Comparison of ENCODE assay signal across 19 cellular contexts in genomic region chr15:96028620-96029019, GRCh38.
DNase-seq lines count a peak whose midpoint lies in the region; ATAC-seq, FAIRE-seq and TF ChIP-seq lines count a peak whose summit lies in the region.
"Had no signal": no experiment of that assay in that cellular context is flagged by ENCODE, and none has a peak within 500 bp of the region (broad histone marks: within the 10 kb centered on the region; RNA-seq: fewer than 3 reads in every experiment).

No MANE protein-coding gene starts in this region.

- H2BK120ac ChIP-seq in neuronal stem cell (ENCODE audit: low read depth, low read length) = no peak overlapping the region

- TF ChIP-seq CTCF in GM12874 (IDR thresholded peaks at IDR 0.05; ENCODE audit: insufficient read depth, low read depth, low read length) (peak; percentile 35), Loucy (conservative IDR thresholded peaks at IDR 0.05; ENCODE audit: low read length) (peak; percentile 51), K562 (IDR thresholded peaks at IDR 0.05 in 2 of 3, conservative IDR thresholded peaks at IDR 0.05 in 1 of 3; ENCODE audit: insufficient read depth in 2 of 3, low read depth in 1 of 3, low read length in 3 of 3) (0 out of 6 replicates have a peak, but pooled peaks of 1 of the 3 experiments have one; percentile 9), thyroid gland (IDR thresholded peaks at IDR 0.05) (no peak)
- TF ChIP-seq CTCF in CD8-positive, alpha-beta T cell (IDR thresholded peaks at IDR 0.05) = no peak

- H3K27ac ChIP-seq in K562 (ENCODE audit: extremely low read depth, low read depth, low read length) (no peak overlapping the region), neuronal stem cell (replicated peaks; ENCODE audit: low read length) (no peak overlapping the region), thyroid gland (no peak overlapping the region)
- no peak overlapping the region for H3K27ac ChIP-seq in CD8-positive, alpha-beta T cell (ENCODE audit: low read depth, low read length)
- H3K27ac ChIP-seq: HL-60 had no signal

- no peak for FAIRE-seq in K562 (lab: Jason Lieb, UNC)
- FAIRE-seq: A204.1, D721Med, GM18507 had no signal

- WGBS in K562 (ENCODE audit: insufficient coverage, low coverage, missing lambda C conversion rate) = 77% methylated on average over 2 of the region's 2 CpGs
- no CpG with 5 or more reads among the region's 2 CpGs for WGBS in neuronal stem cell (ENCODE audit: extremely low coverage in 2 of 2, insufficient read length in 2 of 2, insufficient replicate concordance in 1 of 2), 2 donors
- 69 to 89% methylated on average over 2 of the region's 2 CpGs for WGBS in thyroid gland, 2 donors

- H3K4me2 ChIP-seq in Loucy (ENCODE audit: low read depth, low read length, poor library complexity, severe bottlenecking) (no peak overlapping the region), K562 (ENCODE audit: insufficient read depth, low read length) (no peak overlapping the region), neuronal stem cell (ENCODE audit: insufficient read depth, low read length, poor library complexity, severe bottlenecking) (no peak overlapping the region)

- no peak overlapping the region for H3K18ac ChIP-seq in neuronal stem cell (ENCODE audit: low read length)

- POLR2A ChIA-PET in K562 (lab: Yijun Ruan, JAX) = interaction anchor here (1.4 kb wide), 1 partner anchor 10 kb away, joined by 3 read pairs; no protein-coding TSS in a partner anchor
- POLR2A ChIA-PET in CD8-positive, alpha-beta T cell (lab: Charles Lee) = interaction anchor here (0.6 to 0.9 kb wide), 2 partner anchors 14 to 169 kb away, joined by 3 read pairs; no protein-coding TSS in a partner anchor

- intact Hi-C loops in K562 (cut with micrococcal nuclease) = no loop called here
- intact Hi-C loops in thyroid gland (cut with DNase I) = no loop called here
- intact Hi-C loops in CD8-positive, alpha-beta T cell (cut with DNase I, micrococcal nuclease) = no loop called here

- H3K27ac Mint-ChIP-seq in CD8-positive, alpha-beta T cell = no peak overlapping the region
- H3K27ac Mint-ChIP-seq: B cell; CD4-positive, alpha-beta memory T cell had no signal

- CTCF ChIA-PET in K562 (lab: Yijun Ruan, JAX; ENCODE audit: low intra/inter-chr PET ratio) = no interaction called here
- CTCF ChIA-PET in CD8-positive, alpha-beta T cell (lab: Charles Lee) = no interaction called here

- no peak overlapping the region for H2BK12ac ChIP-seq in neuronal stem cell (ENCODE audit: low read length)

- no peak overlapping the region for H2BK5ac ChIP-seq in neuronal stem cell (ENCODE audit: low read length)

- no peaks in the 10 kb centered on the region for H4K20me1 ChIP-seq in Loucy (ENCODE audit: insufficient read depth, low read length, poor library complexity, severe bottlenecking)
- H4K20me1 ChIP-seq in K562 (replicated peaks; ENCODE audit: control insufficient read depth, insufficient read depth, low read length) = no peaks in the 10 kb centered on the region

- DNase-seq in K562 (ENCODE audit: extremely low read depth in 1 of 4, low spot score in 3 of 4) = no peak
- no peak for DNase-seq in neuronal stem cell (ENCODE audit: low spot score)
- DNase-seq in DMS 273 treated with DMSO at 0.1 percent for 48 hours (lab: John Stamatoyannopoulos, UW) = no peak
- DNase-seq in thyroid gland = no peak
- DNase-seq in globus pallidus (ENCODE audit: low spot score) = no peak
- no peak for DNase-seq in CD8-positive, alpha-beta T cell
- DNase-seq: C1 segment of cervical spinal cord; CD4-positive, alpha-beta memory T cell; COR-L47; DMS53; GF-D8; H7 had no signal

- TF ChIP-seq RAD21 in K562 (CRISPR knock-in tag; conservative IDR thresholded peaks at IDR 0.05 in 1 of 2, IDR thresholded peaks at IDR 0.05 in 1 of 2) = no peak

- H3K27me3 Mint-ChIP-seq in CD8-positive, alpha-beta T cell (ENCODE audit: low read depth) = peaks cover 18% of the 10 kb centered on the region
- H3K27me3 Mint-ChIP-seq: B cell had no signal

- no peak overlapping the region for H4K8ac ChIP-seq in neuronal stem cell (ENCODE audit: low read depth, low read length)

- no peak overlapping the region for H4K91ac ChIP-seq in neuronal stem cell (ENCODE audit: low read depth, low read length, poor library complexity)

- no peak overlapping the region for H2AK5ac ChIP-seq in neuronal stem cell (ENCODE audit: low read depth, low read length)

- H3K9me3 ChIP-seq in Loucy (ENCODE audit: insufficient read depth, low read depth, low read length) (no peaks in the 10 kb centered on the region), K562 (replicated peaks; ENCODE audit: control insufficient read depth, insufficient read depth, low read depth, low read length) (no peaks in the 10 kb centered on the region), neuronal stem cell (replicated peaks in 1 of 2; ENCODE audit: control insufficient read depth in 2 of 2, insufficient read depth in 1 of 2, low read depth in 1 of 2, low read length in 2 of 2) (peaks cover 0 to 2% of the 10 kb centered on the region in 2 donors), thyroid gland (no peaks in the 10 kb centered on the region)
- no peaks in the 10 kb centered on the region for H3K9me3 ChIP-seq in CD8-positive, alpha-beta T cell (ENCODE audit: low read length)

- no peaks in the 10 kb centered on the region for H3K4me1 Mint-ChIP-seq in CD8-positive, alpha-beta T cell (ENCODE audit: low read depth)
- H3K4me1 Mint-ChIP-seq: B cell; CD4-positive, alpha-beta memory T cell had no signal

- H3K4me3 ChIP-seq in Loucy (ENCODE audit: low read length, poor library complexity, severe bottlenecking) (no peak overlapping the region), K562 (no peak overlapping the region), neuronal stem cell (ENCODE audit: low read length in 2 of 2) (no peak overlapping the region), thyroid gland (replicated peaks in 1 of 3) (no peak overlapping the region)
- no peak overlapping the region for H3K4me3 ChIP-seq in CD8-positive, alpha-beta T cell (ENCODE audit: low read depth, low read length)

- H3K9ac ChIP-seq in Loucy (ENCODE audit: low read depth, low read length, poor library complexity, severe bottlenecking) = no peak overlapping the region
- H3K9ac ChIP-seq in K562 (ENCODE audit: insufficient read depth in 1 of 2, low read depth in 2 of 2, low read length in 2 of 2) = no peak overlapping the region
- H3K9ac ChIP-seq in neuronal stem cell (ENCODE audit: low read depth, low read length, poor library complexity) = no peak overlapping the region

- H3K4me1 ChIP-seq in Loucy (ENCODE audit: insufficient read depth, low read length, poor library complexity, severe bottlenecking) (no peaks in the 10 kb centered on the region), K562 (replicated peaks in 1 of 2; ENCODE audit: control insufficient read depth in 2 of 2, insufficient read depth in 2 of 2, low read length in 2 of 2) (0 out of 5 replicates have a peak, but pooled peaks cover 0 to 9% of the 10 kb centered on the region in 2 experiments), neuronal stem cell (ENCODE audit: control insufficient read depth in 2 of 2, insufficient read depth in 1 of 2, low read depth in 1 of 2, low read length in 2 of 2) (no peaks in the 10 kb centered on the region), thyroid gland (no peaks in the 10 kb centered on the region)
- H3K4me1 ChIP-seq in CD8-positive, alpha-beta T cell (ENCODE audit: insufficient read depth, low read length) = no peaks in the 10 kb centered on the region

- in situ Hi-C loops in K562 (cut with MboI) = no loop called here

- no peak overlapping the region for H2BK15ac ChIP-seq in neuronal stem cell (ENCODE audit: low read length)

- no TSS peak for BruUV-seq in K562 (replicated peaks; lab: Mats Ljungman, UMichigan)

- H3K14ac ChIP-seq in neuronal stem cell (ENCODE audit: low read length) = no peak overlapping the region

- no peak overlapping the region for H2AFZ ChIP-seq in Loucy (ENCODE audit: low read length)
- H2AFZ ChIP-seq in K562 (ENCODE audit: low read depth, low read length) = peak overlapping the region; percentile 66
- peak overlapping the region; percentile 17 for H2AFZ ChIP-seq in neuronal stem cell (ENCODE audit: low read length)

- no peak for TF ChIP-seq EP300 in K562 (IDR thresholded peaks at IDR 0.05; ENCODE audit: low read length)

- H3K4me3 Mint-ChIP-seq in CD8-positive, alpha-beta T cell = no peak overlapping the region
- H3K4me3 Mint-ChIP-seq: B cell had no signal

- peaks cover 99% of the 10 kb centered on the region for H3K27me3 ChIP-seq in Loucy (ENCODE audit: insufficient read depth, low read length, poor library complexity, severe bottlenecking)
- H3K27me3 ChIP-seq in K562 (ENCODE audit: control insufficient read depth in 2 of 2, insufficient read depth in 2 of 2, low read length in 2 of 2) = no peaks in the 10 kb centered on the region
- H3K27me3 ChIP-seq in neuronal stem cell (ENCODE audit: control insufficient read depth in 3 of 3, insufficient read depth in 3 of 3, low read depth in 1 of 3, low read length in 3 of 3) = no peaks in the 10 kb centered on the region
- no peaks in the 10 kb centered on the region for H3K27me3 ChIP-seq in thyroid gland
- H3K27me3 ChIP-seq in CD8-positive, alpha-beta T cell (ENCODE audit: insufficient read depth, low read length) = no peaks in the 10 kb centered on the region

- H3K23ac ChIP-seq in neuronal stem cell (ENCODE audit: low read depth, low read length, poor library complexity) = no peak overlapping the region

- H3K36me3 ChIP-seq in Loucy (ENCODE audit: insufficient read depth, low read length) (no peaks in the 10 kb centered on the region), K562 (ENCODE audit: control insufficient read depth, insufficient read depth, low read length) (no peaks in the 10 kb centered on the region), neuronal stem cell (replicated peaks in 1 of 2; ENCODE audit: control insufficient read depth in 2 of 2, insufficient read depth in 2 of 2, low read length in 2 of 2) (no peaks in the 10 kb centered on the region), thyroid gland (no peaks in the 10 kb centered on the region)
- no peaks in the 10 kb centered on the region for H3K36me3 ChIP-seq in CD8-positive, alpha-beta T cell (ENCODE audit: insufficient read depth, low read length)

- H3F3A ChIP-seq in Loucy (ENCODE audit: low read depth) = no peaks in the 10 kb centered on the region

- H3K9me1 ChIP-seq in K562 (ENCODE audit: control insufficient read depth, insufficient read depth, low read length) = no peaks in the 10 kb centered on the region

- ATAC-seq in K562 = 0 out of 3 replicates have a peak, but pooled peaks have one; percentile 52
- ATAC-seq in CD8-positive, alpha-beta T cell = no peak

- no peak overlapping the region for H3K4ac ChIP-seq in neuronal stem cell (ENCODE audit: low read length)

- H3K9me2 ChIP-seq in Loucy (replicated peaks; ENCODE audit: low read depth, low read length) = no peaks in the 10 kb centered on the region

- TF ChIP-seq POLR2A in K562 (conservative IDR thresholded peaks at IDR 0.05) (no peak), thyroid gland (IDR thresholded peaks at IDR 0.05) (no peak)

- H3K9me3 Mint-ChIP-seq in CD8-positive, alpha-beta T cell = no peaks in the 10 kb centered on the region

- no peaks in the 10 kb centered on the region for H3K36me3 Mint-ChIP-seq in CD8-positive, alpha-beta T cell
- H3K36me3 Mint-ChIP-seq: CD4-positive, alpha-beta memory T cell had no signal

- H3K79me2 ChIP-seq in Loucy (ENCODE audit: insufficient read depth, low read length) = no peaks in the 10 kb centered on the region
- H3K79me2 ChIP-seq in K562 (ENCODE audit: control insufficient read depth, insufficient read depth, low read length) = no peaks in the 10 kb centered on the region

- no peaks in the 10 kb centered on the region for H3K79me1 ChIP-seq in neuronal stem cell (ENCODE audit: low read depth, low read length)

Comparison
In these comparisons a context has a peak if more than half of its experiments do, and no peak if none do; other contexts are left out.
1. CTCF ChIP-seq: peak in GM12874 (single experiment) and Loucy (single experiment); none in thyroid gland (0 of 6) and CD8-positive, alpha-beta T cell (single experiment).